27 cellular contexts compared by ENCODE assay signal in the genomic region with DNA sequence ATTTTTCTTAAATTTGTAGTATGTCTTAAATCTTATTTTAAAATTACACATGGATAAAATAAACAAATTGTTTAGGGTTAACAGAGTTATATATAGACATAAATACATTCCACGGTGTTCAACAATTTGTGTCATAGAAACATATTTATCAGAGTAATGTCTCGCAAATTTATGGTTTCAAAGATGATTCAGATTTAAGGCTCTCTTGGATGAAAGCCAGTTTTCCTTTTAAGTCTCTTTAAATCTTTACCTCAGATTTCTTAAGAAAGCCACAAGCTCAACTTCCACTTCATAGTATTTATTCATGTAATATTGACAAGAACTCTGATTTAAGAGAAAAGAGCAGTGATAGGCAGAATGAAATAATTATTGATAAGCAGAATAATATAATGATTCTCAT.
DNase-seq lines count a peak whose midpoint lies in the region; ATAC-seq and TF ChIP-seq lines count a peak whose summit lies in the region.
"Had no signal": no experiment of that assay in that cellular context is flagged by ENCODE, and none has a peak within 500 bp of the region (broad histone marks: within the 10 kb centered on the region; RNA-seq: fewer than 3 reads in every experiment).

No MANE protein-coding gene starts in this region.

- H3K79me1 ChIP-seq in mesenchymal stem cell (replicated peaks; ENCODE audit: low read length, poor library complexity, severe bottlenecking): no peaks in the 10 kb centered on the region

- H3K4me2 ChIP-seq in PC-3 (ENCODE audit: low read length): no peak overlapping the region
- no peak overlapping the region for H3K4me2 ChIP-seq in mesenchymal stem cell (ENCODE audit: low read length, poor library complexity, severe bottlenecking)
- H3K4me2 ChIP-seq: BLaER1 treated with 17β-estradiol and CSF1 and Interleukin-3, amounts not matched to agents 10 nM and 100 nM had no signal

- DNase-seq in NCI-H82 (lab: John Stamatoyannopoulos, UW) (peak; percentile 1), NCI-H82 treated with DMSO at 0.1 percent for 48 hours (lab: John Stamatoyannopoulos, UW; ENCODE audit: unreplicated experiment) (no peak), PC-3 (peak; percentile 53), epithelial cell of esophagus (ENCODE audit: low read depth) (peak; percentile 1), retinal pigment epithelial cell (ENCODE audit: low read depth) (peak; percentile 51), mesenchymal stem cell (no peak), right lobe of liver (no peak)
- DNase-seq: 8988T; Caco-2; CD4-positive, alpha-beta memory T cell; DMS 273 treated with DMSO at 0.1 percent for 48 hours; DMS79 treated with DMSO at 0.1 percent for 48 hours; MM.1S; NCI-H1092; NCI-H1436; NCI-H187 treated with DMSO at 0.1 percent for 48 hours; NCI-H2107; NCI-H2227 treated with DMSO at 0.1 percent for 48 hours; NCI-H510A treated with DMSO at 0.1 percent for 48 hours; NCI-H774; SHP77; T-cell had no signal

- no peak overlapping the region for H2BK5ac ChIP-seq in mesenchymal stem cell (ENCODE audit: low read depth, low read length, poor library complexity, severe bottlenecking)

- no peaks in the 10 kb centered on the region for H4K20me1 ChIP-seq in PC-3 (ENCODE audit: low read length)
- H4K20me1 ChIP-seq: BLaER1 treated with 17β-estradiol and CSF1 and Interleukin-3, amounts not matched to agents 10 nM and 100 nM had no signal

- H2AFZ ChIP-seq in PC-3 (ENCODE audit: low read length): no peak overlapping the region
- no peak overlapping the region for H2AFZ ChIP-seq in mesenchymal stem cell (ENCODE audit: low read depth, low read length)

- H2BK12ac ChIP-seq in mesenchymal stem cell (ENCODE audit: low read length in 2 of 2): no peak overlapping the region

- no peak overlapping the region for H4K8ac ChIP-seq in mesenchymal stem cell (ENCODE audit: low read length)

- H3K79me2 ChIP-seq in PC-3 (ENCODE audit: low read length): no peaks in the 10 kb centered on the region

- no peaks in the 10 kb centered on the region for H3F3A ChIP-seq in PC-3 (ENCODE audit: low read length, unreplicated experiment)

- no TSS peak for BruUV-seq in PC-3 (replicated peaks; lab: Mats Ljungman, UMichigan)

- no peaks in the 10 kb centered on the region for H3K9me2 ChIP-seq in PC-3 (replicated peaks; ENCODE audit: low read length)

- H3K4me3 ChIP-seq in PC-3 (ENCODE audit: low read length) (no peak overlapping the region), epithelial cell of esophagus (ENCODE audit: low read length) (no peak overlapping the region), retinal pigment epithelial cell (ENCODE audit: low read length) (no peak overlapping the region), mesenchymal stem cell (ENCODE audit: insufficient read depth in 1 of 2, low read depth in 1 of 2, low read length in 2 of 2) (no peak overlapping the region), right lobe of liver (no peak overlapping the region)
- H3K4me3 ChIP-seq: BLaER1 treated with 17β-estradiol and CSF1 and Interleukin-3, amounts not matched to agents 10 nM and 100 nM; GM12878; K562 had no signal

- no peak overlapping the region for H2BK120ac ChIP-seq in mesenchymal stem cell (ENCODE audit: low read depth, low read length)

- H2BK15ac ChIP-seq in mesenchymal stem cell (ENCODE audit: low read depth, poor library complexity, severe bottlenecking): no peak overlapping the region

- H3K27me3 ChIP-seq in PC-3 (ENCODE audit: low read length) (no peaks in the 10 kb centered on the region), mesenchymal stem cell (ENCODE audit: control insufficient read depth in 1 of 2, insufficient read depth in 1 of 2, low read length in 2 of 2) (no peaks in the 10 kb centered on the region), right lobe of liver (no peaks in the 10 kb centered on the region)
- H3K27me3 ChIP-seq: BLaER1 treated with 17β-estradiol and CSF1 and Interleukin-3, amounts not matched to agents 10 nM and 100 nM had no signal

- no peak overlapping the region for H2AK5ac ChIP-seq in mesenchymal stem cell (ENCODE audit: low read length, severe bottlenecking)

- TF ChIP-seq CTCF in PC-3 (conservative IDR thresholded peaks at IDR 0.05; ENCODE audit: low read depth, low read length) (no peak), epithelial cell of esophagus (IDR thresholded peaks at IDR 0.05; ENCODE audit: insufficient read depth, low read depth, low read length, missing control alignments) (no peak), retinal pigment epithelial cell (conservative IDR thresholded peaks at IDR 0.05; ENCODE audit: low read depth, low read length) (no peak), right lobe of liver (IDR thresholded peaks at IDR 0.05) (no peak)

- ATAC-seq in PC-3 (no peak), right lobe of liver (no peak), GM21515 (IDR thresholded peaks at IDR 0.05; ENCODE audit: unreplicated experiment) (no peak)
- ATAC-seq: GM12878, HepG2, K562, T-cell had no signal

- H3K36me3 ChIP-seq in PC-3 (ENCODE audit: low read depth, low read length) (no peaks in the 10 kb centered on the region), mesenchymal stem cell (ENCODE audit: control insufficient read depth in 1 of 2, insufficient read depth in 2 of 2, low read depth in 1 of 2, low read length in 2 of 2) (no peaks in the 10 kb centered on the region), right lobe of liver (no peaks in the 10 kb centered on the region)
- H3K36me3 ChIP-seq: BLaER1 treated with 17β-estradiol and CSF1 and Interleukin-3, amounts not matched to agents 10 nM and 100 nM had no signal

- H3K4ac ChIP-seq in mesenchymal stem cell (ENCODE audit: low read depth in 1 of 2, low read length in 2 of 2): no peak overlapping the region

- H3K18ac ChIP-seq in mesenchymal stem cell (ENCODE audit: low read depth in 1 of 2, low read length in 2 of 2): no peak overlapping the region

- H3K4me1 ChIP-seq in PC-3 (ENCODE audit: insufficient read depth, low read length): no peaks in the 10 kb centered on the region
- no peaks in the 10 kb centered on the region for H3K4me1 ChIP-seq in mesenchymal stem cell (ENCODE audit: control insufficient read depth, insufficient read depth, low read depth, low read length)
- H3K4me1 ChIP-seq in right lobe of liver: no peaks in the 10 kb centered on the region
- H3K4me1 ChIP-seq: BLaER1 treated with 17β-estradiol and CSF1 and Interleukin-3, amounts not matched to agents 10 nM and 100 nM; Caco-2 had no signal

- intact Hi-C loops in PC-3 (cut with micrococcal nuclease): no loop called here
- intact Hi-C loops in right lobe of liver (cut with DNase I): no loop called here

- no CpG with 5 or more reads among the region's 2 CpGs for WGBS in mesenchymal stem cell
- WGBS in right lobe of liver (ENCODE audit: insufficient coverage, low coverage, low lambda C conversion rate, missing lambda C conversion rate): 39% methylated on average over 2 of the region's 2 CpGs

- H3K9ac ChIP-seq in PC-3 (ENCODE audit: low read length): no peak overlapping the region
- H3K9ac ChIP-seq in mesenchymal stem cell (ENCODE audit: low read length): no peak overlapping the region
- H3K9ac ChIP-seq: BLaER1 treated with 17β-estradiol and CSF1 and Interleukin-3, amounts not matched to agents 10 nM and 100 nM had no signal

- H3K9me3 ChIP-seq in PC-3 (ENCODE audit: low read length) (no peaks in the 10 kb centered on the region), mesenchymal stem cell (ENCODE audit: control insufficient read depth, low read length) (no peaks in the 10 kb centered on the region), right lobe of liver (no peaks in the 10 kb centered on the region)
- H3K9me3 ChIP-seq: BLaER1 treated with 17β-estradiol and CSF1 and Interleukin-3, amounts not matched to agents 10 nM and 100 nM; Caco-2 had no signal

- H4K91ac ChIP-seq in mesenchymal stem cell (ENCODE audit: low read length): no peak overlapping the region

- no peak overlapping the region for H3K14ac ChIP-seq in mesenchymal stem cell (ENCODE audit: low read length in 2 of 2)

- no peak overlapping the region for H3K27ac ChIP-seq in PC-3 (ENCODE audit: low read length)
- no peak overlapping the region for H3K27ac ChIP-seq in mesenchymal stem cell (ENCODE audit: low read length, poor library complexity, severe bottlenecking)
- H3K27ac ChIP-seq in right lobe of liver: no peak overlapping the region
- H3K27ac ChIP-seq: BLaER1 treated with 17β-estradiol and CSF1 and Interleukin-3, amounts not matched to agents 10 nM and 100 nM had no signal

- POLR2A ChIA-PET in PC-3 (lab: Charles Lee; ENCODE audit: unreplicated experiment): no interaction called here

- TF ChIP-seq POLR2A in right lobe of liver (IDR thresholded peaks at IDR 0.05): no peak

- H3K23ac ChIP-seq in mesenchymal stem cell (ENCODE audit: low read length in 2 of 2): no peak overlapping the region

- CTCF ChIA-PET in PC-3 (lab: Charles Lee): interaction anchor here (0.6 kb wide), 1 partner anchor 639 kb away, joined by 3 read pairs; no protein-coding TSS in a partner anchor

Comparison
In these comparisons a context has a peak if more than half of its experiments do, and no peak if none do; other contexts are left out.
1. DNase-seq: peak in NCI-H82 (single experiment), PC-3 (single experiment), epithelial cell of esophagus (single experiment) and retinal pigment epithelial cell (single experiment); none in NCI-H82 treated with DMSO at 0.1 percent for 48 hours (single experiment), mesenchymal stem cell (single experiment) and right lobe of liver (0 of 3).